2 cellular contexts compared by ENCODE assay signal in genomic region chr6:39214846-39215639, GRCh38.
TF ChIP-seq lines count a peak whose summit lies in the region.

No MANE protein-coding gene starts in this region.

TF ChIP-seq in A549, 52 proteins besides CTCF, POLR2A, EP300 and RAD21 (continued from another document):
- no peak for TF ChIP-seq CBX2 (IDR thresholded peaks at IDR 0.05; ENCODE audit: borderline replicate concordance, low read depth)
- TF ChIP-seq ZFP36 (IDR thresholded peaks at IDR 0.05; ENCODE audit: borderline replicate concordance, partially characterized antibody): peak; percentile 75
TF ChIP-seq in A549: peak in this region for 6.

TF ChIP-seq in GM23338, 12 proteins besides CTCF, POLR2A, EP300 and RAD21 (continued from another document):
- TF ChIP-seq ZNF462 (CRISPR knock-in tag; IDR thresholded peaks at IDR 0.05) (no peak), JUNB (IDR thresholded peaks at IDR 0.05; ENCODE audit: unreplicated experiment) (no peak), REST (IDR thresholded peaks at IDR 0.05; ENCODE audit: unreplicated experiment) (no peak), ETS1 (IDR thresholded peaks at IDR 0.05) (no peak), STAT1 (IDR thresholded peaks at IDR 0.05; ENCODE audit: unreplicated experiment) (no peak)
